7 cellular contexts compared by ENCODE assay signal in the genomic region with DNA sequence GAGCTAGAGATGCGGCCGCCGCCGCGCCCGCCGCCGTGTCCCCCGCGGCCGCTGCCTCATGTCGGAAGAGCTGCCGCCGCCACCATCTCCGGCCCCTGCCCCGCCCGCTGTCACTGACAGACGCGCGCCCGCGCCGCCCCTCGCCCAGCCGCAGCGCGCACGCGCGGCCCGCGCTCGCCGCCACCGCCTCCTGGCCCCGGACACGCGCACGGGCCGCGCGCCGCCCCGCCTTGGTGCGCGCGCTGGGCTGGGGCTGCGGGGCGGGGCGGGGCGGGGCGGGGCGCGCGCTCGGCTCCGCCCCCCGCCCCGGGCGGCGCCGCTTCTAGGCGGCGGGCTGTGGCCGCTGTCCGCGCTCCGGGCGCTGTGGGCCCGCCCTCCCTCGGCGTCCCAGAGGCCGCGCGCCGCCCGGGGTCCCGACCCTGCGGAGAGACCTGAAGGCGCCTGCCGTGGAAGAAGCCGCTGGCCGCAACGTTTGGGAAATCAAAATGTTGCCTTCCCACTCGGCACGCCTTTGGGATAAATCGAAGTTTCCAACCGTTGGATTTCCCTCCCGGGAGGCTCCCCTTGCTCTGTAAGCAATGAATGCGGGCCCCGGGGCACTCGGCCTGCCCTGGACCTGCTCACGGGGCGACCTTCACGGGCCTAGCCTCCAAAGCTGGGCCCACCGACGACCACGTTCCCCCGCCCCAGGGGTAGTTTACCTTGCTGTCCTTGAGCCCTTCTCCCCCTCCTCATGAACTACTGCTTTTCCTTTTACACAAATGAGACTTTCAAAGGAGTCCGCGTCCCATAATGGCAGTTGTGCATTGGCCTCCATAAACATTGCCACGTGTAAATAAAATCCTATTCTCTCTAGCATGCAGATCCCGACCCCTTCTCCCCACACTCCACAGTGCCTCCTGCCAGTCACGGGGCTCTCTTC. TPM values are rescaled to one million over a fixed set of nuclear protein-coding genes. Genes with fewer than 3 reads are reported as not detected.
DNase-seq lines count a peak whose midpoint lies in the region; ATAC-seq, FAIRE-seq and TF ChIP-seq lines count a peak whose summit lies in the region.

Gene ADCY9, minus strand, starts transcription at position 115 of the 922 bp plus-strand sequence. CDS start 1,000 bp downstream, outside the sequence.

- peak within 1 kb of the TSS; percentile 79 for H3K4me3 ChIP-seq in lower lobe of right lung

- H3K36me3 ChIP-seq in lower lobe of right lung, result no peaks in the 10 kb centered on the region

- TF ChIP-seq POLR2A in GM12891 (IDR thresholded peaks at IDR 0.05; ENCODE audit: low read depth, low read length), result no peak

- intact Hi-C loops in lower lobe of right lung (cut with DNase I), result no loop called here

- no peaks in the 10 kb centered on the region for H3K27me3 ChIP-seq in lower lobe of right lung (ENCODE audit: low read depth)

- no peak for TF ChIP-seq CTCF in lower lobe of right lung (IDR thresholded peaks at IDR 0.05)

- H3K9me3 ChIP-seq in lower lobe of right lung, result no peaks in the 10 kb centered on the region

- FAIRE-seq in GM12891 (lab: Jason Lieb, UNC), result peak; percentile 88

- DNase-seq in GM12891 (ENCODE audit: insufficient read length, low spot score) (peak; percentile 87), NCI-H226 (peak; percentile 63), lower lobe of right lung (peak; percentile 86)
- peak; percentile 30 to 63 for DNase-seq in activated CD8-positive, alpha-beta memory T cell treated with anti-CD3 and anti-CD28 coated beads for 1 hour (ENCODE audit: extremely low read depth in 1 of 2, low read depth in 1 of 2)
- peak; percentile 61 for DNase-seq in effector CD4-positive, alpha-beta T cell
- DNase-seq in stimulated activated CD4-positive, alpha-beta T cell treated with anti-CD3 and anti-CD28 coated beads, Interleukin-4, amount 100 ng/mL, for 4 hours, result peak; percentile 68 to 77

- ATAC-seq in HG02840 (IDR thresholded peaks at IDR 0.05; ENCODE audit: low FRiP score, unreplicated experiment), result peak; percentile 68
- peak; percentile 86 to 92 for ATAC-seq in lower lobe of right lung

- peaks cover 44% of the 10 kb centered on the region for H3K4me1 ChIP-seq in lower lobe of right lung

- H3K27ac ChIP-seq in lower lobe of right lung, result peak within 1 kb of the TSS; percentile 87

TF ChIP-seq in GM12891, 5 proteins besides CTCF, POLR2A, EP300 and RAD21:
- TF ChIP-seq SPI1 (IDR thresholded peaks at IDR 0.05; ENCODE audit: low read depth, low read length) (no peak), PAX5 (IDR thresholded peaks at IDR 0.05; ENCODE audit: insufficient read depth, low read length, severe bottlenecking) (no peak), POLR2AphosphoS5 (IDR thresholded peaks at IDR 0.05; ENCODE audit: low read depth, low read length) (no peak), POU2F2 (IDR thresholded peaks at IDR 0.05; ENCODE audit: low read depth, low read length) (no peak), TAF1 (IDR thresholded peaks at IDR 0.05; ENCODE audit: low read depth, low read length) (no peak)

RNA-seq across cellular contexts. Expression of gene ADCY9, which starts in this region (rescaled TPM):
- 0.15 TPM for polyA plus RNA-seq in GM12891 (2012; ENCODE audit: low read depth, missing spikeins)
- 43.2 TPM for total RNA-seq in lower lobe of right lung

Comparison
In these comparisons a context has a peak if more than half of its experiments do, and no peak if none do; other contexts are left out.
1. Peak in every context shown above with its lines: DNase-seq, ATAC-seq, H3K4me3 ChIP-seq and H3K27ac ChIP-seq.